In genomic region chr11:117868815-117869642, GRCh38 we compare ENCODE assay signal across 16 cellular contexts. TPM values are rescaled to one million over a fixed set of nuclear protein-coding genes. Genes with fewer than 3 reads are reported as not detected.
DNase-seq lines count a peak whose midpoint lies in the region; TF ChIP-seq lines count a peak whose summit lies in the region.
"Had no signal": no experiment of that assay in that cellular context is flagged by ENCODE, and none has a peak within 500 bp of the region (broad histone marks: within the 10 kb centered on the region; RNA-seq: fewer than 3 reads in every experiment).

No MANE protein-coding gene starts in this region.

- peak overlapping the region; percentile 30 for H3K4me3 ChIP-seq in iPS-15b (ENCODE audit: low read depth, low read length)
- no peak overlapping the region for H3K4me3 ChIP-seq in transverse colon
- no peak overlapping the region for H3K4me3 ChIP-seq in SK-N-SH (ENCODE audit: low read depth in 2 of 2, low read length in 1 of 2)
- H3K4me3 ChIP-seq: A549, smooth muscle cell had no signal

- no peak overlapping the region for H2AFZ ChIP-seq in SK-N-SH (ENCODE audit: low read depth)

- H3K9me2 ChIP-seq in SK-N-SH: no peaks in the 10 kb centered on the region

- no peaks in the 10 kb centered on the region for H4K20me1 ChIP-seq in SK-N-SH (ENCODE audit: insufficient read depth)

- WGBS in transverse colon (ENCODE audit: low coverage in 1 of 2), 2 donors: 81 to 85% methylated on average over 3 to 17 of the region's 17 CpGs
- 59% methylated on average over 13 of the region's 17 CpGs for WGBS in SK-N-SH (ENCODE audit: low lambda C conversion rate)

- CTCF ChIA-PET in SK-N-SH (lab: Yijun Ruan, JAX): interaction anchor here (1.4 to 5.5 kb wide), 3 partner anchors 25 to 443 kb away, joined by 5 to 33 read pairs (median 27); no protein-coding TSS in a partner anchor

- H3K27ac Mint-ChIP-seq in endothelial cell (ENCODE audit: unreplicated experiment): no peak overlapping the region
- H3K27ac Mint-ChIP-seq: activated naive CD8-positive, alpha-beta T cell treated with anti-CD3 and anti-CD28 coated beads, Interleukin-2, amount 50 U/mL, for 24 hours; CD8-positive, alpha-beta T cell had no signal

- H3K4me2 ChIP-seq in SK-N-SH: no peak overlapping the region
- H3K4me2 ChIP-seq: A549, smooth muscle cell had no signal

- peaks cover 2% of the 10 kb centered on the region for H3K4me1 Mint-ChIP-seq in endothelial cell (ENCODE audit: unreplicated experiment)

- DNase-seq in activated effector memory CD4-positive, alpha-beta T cell treated with anti-CD3 and anti-CD28 coated beads, Interleukin-2, amount 50 U/mL, for 16 hours: peak; percentile 48
- DNase-seq in activated effector memory CD4-positive, alpha-beta T cell treated with Interleukin-2 at 50 U/mL for 16 hours: no peak
- DNase-seq in NCI-H2196 treated with DMSO at 0.1 percent for 48 hours (lab: John Stamatoyannopoulos, UW; ENCODE audit: unreplicated experiment) (peak; percentile 56), transverse colon (no peak), SK-N-SH (no peak), endothelial cell (ENCODE audit: low spot score) (no peak)
- no peak for DNase-seq in stimulated activated CD4-positive, alpha-beta T cell treated with anti-CD3 and anti-CD28 coated beads, Interleukin-12 subunit alpha, Interleukin-12 subunit beta, amount 100 ng/mL, for 4 hours
- DNase-seq: activated CD4-positive, alpha-beta T cell treated with anti-CD3 and anti-CD28 coated beads for 1 hour; activated naive CD8-positive, alpha-beta T cell treated with anti-CD3 and anti-CD28 coated beads, Interleukin-2, amount 50 U/mL, for 24 hours; CD8-positive, alpha-beta T cell; hippocampal formation; MV-4-11 had no signal

- H3K79me2 ChIP-seq in SK-N-SH (ENCODE audit: insufficient read depth): no peaks in the 10 kb centered on the region

- TF ChIP-seq POLR2A in transverse colon (IDR thresholded peaks at IDR 0.05): no peak

- H3K4me3 Mint-ChIP-seq in endothelial cell (ENCODE audit: unreplicated experiment): no peak overlapping the region
- H3K4me3 Mint-ChIP-seq: activated naive CD8-positive, alpha-beta T cell treated with anti-CD3 and anti-CD28 coated beads, Interleukin-2, amount 50 U/mL, for 24 hours; CD8-positive, alpha-beta T cell had no signal

- TF ChIP-seq RAD21 in SK-N-SH (IDR thresholded peaks at IDR 0.05; ENCODE audit: low read length): no peak

- peaks cover 5% of the 10 kb centered on the region for H3K27me3 Mint-ChIP-seq in endothelial cell (ENCODE audit: unreplicated experiment)

- H3K27me3 ChIP-seq in iPS-15b (ENCODE audit: control insufficient read depth, insufficient read depth, low read length) (no peaks in the 10 kb centered on the region), transverse colon (peaks cover 6% of the 10 kb centered on the region), SK-N-SH (ENCODE audit: insufficient read depth) (peaks cover 11% of the 10 kb centered on the region; the same call in 1 of the 2 replicates)

- POLR2A ChIA-PET in SK-N-SH (lab: Yijun Ruan, JAX): no interaction called here

- H3K36me3 Mint-ChIP-seq in endothelial cell (ENCODE audit: low read depth, unreplicated experiment): no peaks in the 10 kb centered on the region
- H3K36me3 Mint-ChIP-seq: CD8-positive, alpha-beta T cell had no signal

- H3K4me1 ChIP-seq in iPS-15b (ENCODE audit: control insufficient read depth, insufficient read depth, low read length) (peaks cover 29% of the 10 kb centered on the region), transverse colon (peaks cover 7 to 39% (median 31%) of the 10 kb centered on the region in 4 donors), SK-N-SH (ENCODE audit: control insufficient read depth in 1 of 2, insufficient read depth in 2 of 2, low read depth in 1 of 2, low read length in 1 of 2) (peaks cover 0 to 38% of the 10 kb centered on the region in 2 experiments; a peak in 1 of 4 replicates)
- H3K4me1 ChIP-seq: A549 had no signal

- H3K9me3 Mint-ChIP-seq in endothelial cell (ENCODE audit: unreplicated experiment): no peaks in the 10 kb centered on the region
- H3K9me3 Mint-ChIP-seq: activated naive CD8-positive, alpha-beta T cell treated with anti-CD3 and anti-CD28 coated beads, Interleukin-2, amount 50 U/mL, for 24 hours; CD8-positive, alpha-beta T cell had no signal

- H3F3A ChIP-seq in SK-N-SH (replicated peaks; ENCODE audit: insufficient read depth): no peaks in the 10 kb centered on the region

- in situ Hi-C loops in transverse colon (cut with MboI; ENCODE audit: low pct_ligation_motif_present in 1 of 4, low pct_unique_long_range_greater_than_20kb in 1 of 4, low sequenced_read_pairs in 3 of 4): no loop called here

- no peak for TF ChIP-seq EP300 in transverse colon (IDR thresholded peaks at IDR 0.05; ENCODE audit: low read depth)
- TF ChIP-seq EP300 in SK-N-SH (IDR thresholded peaks at IDR 0.05; ENCODE audit: borderline replicate concordance in 1 of 2, low read depth in 1 of 2, low read length in 1 of 2): no peak

- intact Hi-C loops in transverse colon (cut with DNase I; ENCODE audit: low total_unique reads): no loop called here

- H3K27ac ChIP-seq in transverse colon (peak overlapping the region; percentile 47 to 90 (median 62)), SK-N-SH (ENCODE audit: low read depth in 2 of 2, low read length in 1 of 2) (peak overlapping the region in 1 of 2 experiments; percentile 81; a peak in 2 of 4 replicates)
- H3K27ac ChIP-seq: A549 had no signal

- H3K9ac ChIP-seq in iPS-15b (ENCODE audit: low read depth, low read length) (peak overlapping the region; percentile 16), SK-N-SH (no peak overlapping the region)

- H3K36me3 ChIP-seq in iPS-15b (ENCODE audit: control insufficient read depth, insufficient read depth, low read length): no peaks in the 10 kb centered on the region
- no peaks in the 10 kb centered on the region for H3K36me3 ChIP-seq in transverse colon
- no peaks in the 10 kb centered on the region for H3K36me3 ChIP-seq in SK-N-SH (replicated peaks in 1 of 2; ENCODE audit: control insufficient read depth in 1 of 2, insufficient read depth in 2 of 2, low read length in 1 of 2)

- no peaks in the 10 kb centered on the region for H3K9me3 ChIP-seq in iPS-15b (ENCODE audit: control insufficient read depth, insufficient read depth, low read length)
- no peaks in the 10 kb centered on the region for H3K9me3 ChIP-seq in transverse colon
- H3K9me3 ChIP-seq in SK-N-SH: no peaks in the 10 kb centered on the region
- H3K9me3 ChIP-seq: A549 had no signal

- TF ChIP-seq CTCF in transverse colon (IDR thresholded peaks at IDR 0.05): no peak
- no peak for TF ChIP-seq CTCF in SK-N-SH (IDR thresholded peaks at IDR 0.05)
- TF ChIP-seq CTCF in endothelial cell (IDR thresholded peaks at IDR 0.05; ENCODE audit: unreplicated experiment): no peak

TF ChIP-seq in SK-N-SH, 30 proteins besides CTCF, POLR2A, EP300 and RAD21:
- TF ChIP-seq RCOR1 (IDR thresholded peaks at IDR 0.05; ENCODE audit: low read length) (no peak), GATA2 (CRISPR knock-in tag; IDR thresholded peaks at IDR 0.05) (no peak), ZBTB33 (IDR thresholded peaks at IDR 0.05; ENCODE audit: borderline replicate concordance, low read depth) (no peak), USF2 (IDR thresholded peaks at IDR 0.05; ENCODE audit: borderline replicate concordance, low read depth, low read length) (no peak), SMC3 (IDR thresholded peaks at IDR 0.05; ENCODE audit: low read depth, low read length) (no peak), SIN3A (IDR thresholded peaks at IDR 0.05; ENCODE audit: borderline replicate concordance, low read depth, low read length) (no peak)

RNA-seq across cellular contexts. Expression of gene FXYD6, which starts 7.4 kb away (rescaled TPM):
- total RNA-seq in transverse colon: 10 to 100 TPM; 29.2 to 62.5 (median 46.0) TPM
- 1.4 and 4.3 TPM in 2 replicates for polyA plus RNA-seq in SK-N-SH (2012; rRNA removed)
- 2.5 and 4.6 TPM in 2 replicates for polyA plus RNA-seq in SK-N-SH (2012; cell fraction: cytosol; rRNA removed)
- polyA plus RNA-seq in SK-N-SH (2012; cell fraction: nucleus; rRNA removed): 0.56 and 1.6 TPM in 2 replicates
- total RNA-seq in endothelial cell (ENCODE audit: unreplicated experiment): 18.1 TPM
- total RNA-seq: CD8-positive, alpha-beta T cell had no signal

RNA-seq across cellular contexts. Expression of gene FXYD2, which starts 44.5 kb away (rescaled TPM):
- 1 to 10 TPM in 2 of 4 donors, under 1 TPM in 1, not detected in 1; 0.64 to 1.2 (median 1.1) TPM for total RNA-seq in transverse colon
- not detected in 2 replicates for polyA plus RNA-seq in SK-N-SH (2012; rRNA removed)
- polyA plus RNA-seq in SK-N-SH (2012; cell fraction: cytosol; rRNA removed): 0.03 TPM in 1 of 2 replicates, not detected in the other
- not detected in 2 replicates for polyA plus RNA-seq in SK-N-SH (2012; cell fraction: nucleus; rRNA removed)
- total RNA-seq in endothelial cell (ENCODE audit: unreplicated experiment): not detected
- total RNA-seq: esophagus mucosa, smooth muscle cell had no signal

Comparison
In these comparisons a context has a peak if more than half of its experiments do, and no peak if none do; other contexts are left out.
1. DNase-seq: peak in activated effector memory CD4-positive, alpha-beta T cell treated with anti-CD3 and anti-CD28 coated beads, Interleukin-2, amount 50 U/mL, for 16 hours (single experiment) and NCI-H2196 treated with DMSO at 0.1 percent for 48 hours (single experiment); none in activated effector memory CD4-positive, alpha-beta T cell treated with Interleukin-2 at 50 U/mL for 16 hours (single experiment), transverse colon (single experiment), stimulated activated CD4-positive, alpha-beta T cell treated with anti-CD3 and anti-CD28 coated beads, Interleukin-12 subunit alpha, Interleukin-12 subunit beta, amount 100 ng/mL, for 4 hours (single experiment), SK-N-SH (single experiment) and endothelial cell (single experiment).